ENCODE assay signal across 1 cellular context in the genomic region with DNA sequence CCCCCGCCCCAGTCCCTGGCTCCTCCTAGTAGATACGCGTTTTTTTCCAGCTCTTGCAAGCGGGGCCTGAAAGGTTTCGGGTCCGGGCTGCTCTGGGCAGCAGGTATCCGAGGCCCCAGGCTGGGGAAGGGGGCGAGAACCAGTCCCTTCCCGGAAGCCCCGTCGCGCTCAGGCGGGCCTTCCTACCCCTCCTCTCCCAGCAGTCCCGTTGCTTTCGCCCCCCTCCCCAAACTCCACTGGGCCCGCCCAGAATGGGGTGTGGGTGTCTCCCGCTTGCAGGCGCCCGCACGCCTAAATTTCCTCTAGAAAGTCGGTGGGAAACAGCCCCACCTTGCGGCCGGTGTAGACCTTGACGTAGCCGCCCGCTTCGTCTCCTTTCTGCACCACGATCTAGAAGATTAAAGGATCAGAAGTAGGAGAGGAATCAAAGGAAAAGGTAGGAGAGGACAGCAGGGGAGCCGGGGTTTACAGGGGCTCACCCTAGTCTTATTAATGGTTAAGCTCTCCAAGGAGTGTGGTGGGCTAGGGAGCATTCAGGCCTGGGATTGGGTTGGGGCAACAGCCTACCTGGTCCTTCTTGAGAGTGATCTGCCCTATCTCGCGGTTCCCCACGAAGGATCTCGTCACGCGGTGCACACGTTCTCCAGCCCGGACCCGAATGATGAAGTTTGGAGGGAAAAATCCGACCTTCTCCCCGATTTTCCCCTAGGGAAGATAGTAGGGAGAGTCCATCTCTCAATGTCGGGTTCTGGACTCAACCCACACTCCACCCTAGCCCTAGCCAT.
TF ChIP-seq lines count a peak whose summit lies in the region.

No MANE protein-coding gene starts in this region.

TF ChIP-seq in IMR-90, 13 proteins besides CTCF, POLR2A, EP300 and RAD21:
- TF ChIP-seq MXI1 (IDR thresholded peaks at IDR 0.05; ENCODE audit: borderline replicate concordance, low read depth, low read length) = no peak
- peak; percentile 47 for TF ChIP-seq SMC3 (IDR thresholded peaks at IDR 0.05; ENCODE audit: low read depth, low read length)
